ENCODE assay signal across 1 cellular context in the genomic region with DNA sequence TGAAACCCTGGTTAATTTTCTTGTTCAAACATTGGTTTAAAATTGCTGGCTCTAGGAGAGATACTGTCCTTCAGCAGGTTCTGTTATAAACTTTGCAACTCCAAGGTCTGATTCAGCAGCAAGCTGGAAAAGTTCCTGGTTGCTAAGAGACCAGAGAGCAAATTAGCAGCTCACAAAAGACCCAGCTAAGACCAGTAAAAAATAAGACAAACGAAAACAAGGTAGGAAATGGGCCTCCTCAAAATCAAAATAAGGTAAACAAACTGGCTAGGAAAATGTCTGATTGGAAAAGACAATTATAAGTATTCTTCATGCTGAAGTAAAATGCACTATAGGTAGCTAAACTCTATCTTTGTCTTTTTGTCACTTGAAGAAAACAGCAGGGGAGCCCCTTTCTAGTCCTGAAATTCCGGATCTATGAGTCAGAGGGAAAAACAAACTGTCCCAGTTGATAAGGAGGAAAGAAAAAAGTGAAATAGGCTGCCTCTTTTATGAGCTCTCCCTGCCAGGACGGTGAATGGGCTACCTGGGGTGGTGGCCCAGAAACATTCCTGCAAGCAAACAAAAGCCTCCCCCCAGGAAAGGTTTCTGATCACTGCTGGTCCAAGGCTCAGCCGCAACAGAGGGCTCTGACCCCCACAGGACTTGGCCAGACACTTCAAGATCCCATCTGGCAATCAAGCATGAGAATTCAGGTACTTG.
TF ChIP-seq lines count a peak whose summit lies in the region.

No MANE protein-coding gene starts in this region.

TF ChIP-seq in endothelial cell of umbilical vein, 7 proteins besides CTCF, POLR2A, EP300 and RAD21:
- peak; percentile 74 for TF ChIP-seq FOS (IDR thresholded peaks at IDR 0.05; ENCODE audit: borderline replicate concordance, insufficient read depth, low read length)
- TF ChIP-seq EZH2 (IDR thresholded peaks at IDR 0.05; ENCODE audit: borderline replicate concordance, low read depth, low read length, severe bottlenecking): no peak
- TF ChIP-seq MYC (IDR thresholded peaks at IDR 0.05; ENCODE audit: low read depth, low read length): no peak
- TF ChIP-seq JUN (IDR thresholded peaks at IDR 0.05; ENCODE audit: borderline replicate concordance, insufficient read depth, insufficient read length, low read depth): peak; percentile 81
- no peak for TF ChIP-seq POLR2AphosphoS5 (IDR thresholded peaks at IDR 0.05; ENCODE audit: insufficient read depth, low read depth, low read length)
- peak; percentile 83 for TF ChIP-seq GATA2 (IDR thresholded peaks at IDR 0.05; ENCODE audit: insufficient read depth, insufficient read length, low read depth, low read length)
- TF ChIP-seq, protein P1, sequence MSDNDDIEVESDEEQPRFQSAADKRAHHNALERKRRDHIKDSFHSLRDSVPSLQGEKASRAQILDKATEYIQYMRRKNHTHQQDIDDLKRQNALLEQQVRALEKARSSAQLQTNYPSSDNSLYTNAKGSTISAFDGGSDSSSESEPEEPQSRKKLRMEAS (IDR thresholded peaks at IDR 0.05; ENCODE audit: insufficient read depth, insufficient read length): no peak
TF ChIP-seq in endothelial cell of umbilical vein: peak in this region for 3.
